In the genomic region with DNA sequence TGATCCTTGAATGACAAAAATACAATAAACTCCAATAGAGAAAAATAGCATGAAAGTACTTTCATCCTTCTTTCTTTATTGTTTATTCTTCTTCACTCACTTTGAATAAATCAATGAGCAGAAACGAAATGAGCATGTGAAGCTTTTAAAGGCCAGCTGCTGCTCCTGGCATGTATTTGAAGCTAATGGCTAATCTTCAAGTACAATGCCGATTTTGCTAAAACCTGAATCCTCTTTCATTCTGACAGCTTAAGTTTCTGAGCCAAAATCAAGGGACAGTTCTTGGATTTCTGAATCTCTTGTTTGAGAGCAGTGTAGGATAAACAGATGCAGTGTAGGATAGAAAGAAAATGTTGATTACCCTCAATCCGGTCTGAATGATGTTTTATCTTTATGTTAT, we compare ENCODE assay signal across 26 cellular contexts.
DNase-seq lines count a peak whose midpoint lies in the region; ATAC-seq and TF ChIP-seq lines count a peak whose summit lies in the region.
"Had no signal": no experiment of that assay in that cellular context is flagged by ENCODE, and none has a peak within 500 bp of the region (broad histone marks: within the 10 kb centered on the region; RNA-seq: fewer than 3 reads in every experiment).

No MANE protein-coding gene starts in this region.

- no peak for TF ChIP-seq POLR2A in esophagus squamous epithelium (IDR thresholded peaks at IDR 0.05)

- no peaks in the 10 kb centered on the region for H3K27me3 ChIP-seq in WERI-Rb-1 (ENCODE audit: insufficient read depth, low read depth, severe bottlenecking)
- no peaks in the 10 kb centered on the region for H3K27me3 ChIP-seq in esophagus squamous epithelium
- H3K27me3 ChIP-seq: BLaER1 had no signal

- H3K4me3 Mint-ChIP-seq in MCF 10A (ENCODE audit: unreplicated experiment), result no peak overlapping the region
- H3K4me3 Mint-ChIP-seq: CD4-positive, alpha-beta T cell; GM23338; H9 had no signal

- intact Hi-C loops in esophagus squamous epithelium (cut with DNase I), result no loop called here
- intact Hi-C loops in MCF 10A (cut with micrococcal nuclease), result no loop called here

- H3K9me3 Mint-ChIP-seq in MCF 10A (ENCODE audit: unreplicated experiment), result no peaks in the 10 kb centered on the region
- H3K9me3 Mint-ChIP-seq: GM23338, H9 had no signal

- CTCF ChIA-PET in MCF 10A (lab: Yijun Ruan, JAX), result no interaction called here

- no peak overlapping the region for H3K27ac Mint-ChIP-seq in MCF 10A (ENCODE audit: low read depth, unreplicated experiment)
- H3K27ac Mint-ChIP-seq: CD4-positive, alpha-beta T cell; GM23338; H9 had no signal

- H3K4me1 ChIP-seq in esophagus squamous epithelium, result no peaks in the 10 kb centered on the region
- H3K4me1 ChIP-seq: BLaER1 had no signal

- DNase-seq in D341Med (ENCODE audit: low spot score) (peak; percentile 27), NCI-H1092 (lab: John Stamatoyannopoulos, UW) (peak; percentile 2), NCI-H524 (lab: John Stamatoyannopoulos, UW) (peak; percentile 72 to 95), WERI-Rb-1 (peak; percentile 45), esophagus squamous epithelium (lab: John Stamatoyannopoulos, UW) (no peak), MCF 10A (ENCODE audit: unreplicated experiment) (no peak)
- DNase-seq: CD4-positive, alpha-beta T cell; DMS 273 treated with DMSO at 0.1 percent for 48 hours; DMS79; EL; GF-D8; H9; Kasumi-1; MV-4-11; NCI-H1417 treated with DMSO at 0.1 percent for 48 hours; NCI-H187 treated with DMSO at 0.1 percent for 48 hours; NCI-H748 treated with DMSO at 0.1 percent for 48 hours; OCI-M1; SIG-M5 had no signal

- H3K4me3 ChIP-seq in WERI-Rb-1 (ENCODE audit: low read depth, low read length) (no peak overlapping the region), esophagus squamous epithelium (no peak overlapping the region)
- H3K4me3 ChIP-seq: BLaER1, GM23338, K562, SK-N-MC had no signal

- TF ChIP-seq CTCF in WERI-Rb-1 (IDR thresholded peaks at IDR 0.05; ENCODE audit: low read depth, low read length) (no peak), esophagus squamous epithelium (IDR thresholded peaks at IDR 0.05) (no peak), MCF 10A (IDR thresholded peaks at IDR 0.05; ENCODE audit: unreplicated experiment) (no peak)

- no peaks in the 10 kb centered on the region for H3K27me3 Mint-ChIP-seq in MCF 10A (ENCODE audit: insufficient read depth, unreplicated experiment)
- H3K27me3 Mint-ChIP-seq: CD4-positive, alpha-beta T cell had no signal

- H3K9me3 ChIP-seq in WERI-Rb-1 (ENCODE audit: severe bottlenecking), result no peaks in the 10 kb centered on the region
- peaks cover 0 to 3% (median 0%) of the 10 kb centered on the region in 3 donors for H3K9me3 ChIP-seq in esophagus squamous epithelium
- H3K9me3 ChIP-seq: BLaER1 had no signal

- POLR2A ChIA-PET in MCF 10A (lab: Yijun Ruan, JAX), result interaction anchor here (0.8 kb wide), 1 partner anchor 18 kb away, joined by 3 read pairs; no protein-coding TSS in a partner anchor

- H3K36me3 ChIP-seq in WERI-Rb-1 (no peaks in the 10 kb centered on the region), esophagus squamous epithelium (no peaks in the 10 kb centered on the region)
- H3K36me3 ChIP-seq: BLaER1 had no signal

- H3K27ac ChIP-seq in WERI-Rb-1, result no peak overlapping the region
- no peak overlapping the region for H3K27ac ChIP-seq in esophagus squamous epithelium
- H3K27ac ChIP-seq: BLaER1, SK-N-MC had no signal

- ATAC-seq in HG02571 (IDR thresholded peaks at IDR 0.05; ENCODE audit: unreplicated experiment) (no peak), HG03442 (IDR thresholded peaks at IDR 0.05; ENCODE audit: unreplicated experiment) (no peak)
- ATAC-seq: GM23338, HepG2, K562 had no signal

- no peaks in the 10 kb centered on the region for H3K36me3 Mint-ChIP-seq in MCF 10A (ENCODE audit: insufficient read depth, unreplicated experiment)

- no TSS peak for BruUV-seq in MCF 10A (replicated peaks; lab: Mats Ljungman, UMichigan)

- whole genome bisulfite sequencing in esophagus squamous epithelium, 2 donors, result 36 to 42% methylated on average over 3 of the region's 3 CpGs

- H3K4me1 Mint-ChIP-seq in MCF 10A (ENCODE audit: insufficient read depth, unreplicated experiment), result no peaks in the 10 kb centered on the region
- H3K4me1 Mint-ChIP-seq: GM23338, H9 had no signal

Comparison
In these comparisons a context has a peak if more than half of its experiments do, and no peak if none do; other contexts are left out.
1. DNase-seq: peak in D341Med (single experiment), NCI-H1092 (single experiment), NCI-H524 (2 of 2) and WERI-Rb-1 (single experiment); none in esophagus squamous epithelium (single experiment) and MCF 10A (single experiment).